Comparison of ENCODE assay signal across 8 cellular contexts in genomic region chr12:54394281-54394719, GRCh38. TPM values are rescaled to one million over a fixed set of nuclear protein-coding genes. Genes with fewer than 3 reads are reported as not detected.
DNase-seq lines count a peak whose midpoint lies in the region; ATAC-seq and TF ChIP-seq lines count a peak whose summit lies in the region.

No MANE protein-coding gene starts in this region.

- DNase-seq in CD14-positive monocyte (ENCODE audit: low spot score) (peak; percentile 72), GM23248 (peak; percentile 72), NCI-H524 treated with DMSO at 0.1 percent for 48 hours (lab: John Stamatoyannopoulos, UW) (peak; percentile 33), left ventricle myocardium inferior (no peak), gastrocnemius medialis (no peak), activated gamma-delta T cell (lab: John Stamatoyannopoulos, UW) (no peak)

- H3K27me3 ChIP-seq in GM23248 (replicated peaks; ENCODE audit: insufficient read depth) (no peaks in the 10 kb centered on the region), left ventricle myocardium inferior (ENCODE audit: low read depth) (no peaks in the 10 kb centered on the region), gastrocnemius medialis (no peaks in the 10 kb centered on the region)

- TF ChIP-seq CTCF in CD14-positive monocyte (IDR thresholded peaks at IDR 0.05) = peak; percentile 84
- TF ChIP-seq CTCF in left ventricle myocardium inferior (IDR thresholded peaks at IDR 0.05; ENCODE audit: borderline replicate concordance) = peak; percentile 81
- peak; percentile 38 to 75 (median 56) for TF ChIP-seq CTCF in gastrocnemius medialis (IDR thresholded peaks at IDR 0.05 in 4 of 5, conservative IDR thresholded peaks at IDR 0.05 in 1 of 5)

- peak; percentile 48 to 68 for ATAC-seq in gastrocnemius medialis
- no peak for ATAC-seq in HG03039 (IDR thresholded peaks at IDR 0.05; ENCODE audit: unreplicated experiment)

- no peak for TF ChIP-seq POLR2A in gastrocnemius medialis (IDR thresholded peaks at IDR 0.05)

- peaks cover 57 to 81% of the 10 kb centered on the region in 2 donors for H3K36me3 Mint-ChIP-seq in CD14-positive monocyte
- peaks cover 12% of the 10 kb centered on the region for H3K36me3 Mint-ChIP-seq in activated naive CD8-positive, alpha-beta T cell

- H3K9me2 ChIP-seq in GM23248 (ENCODE audit: insufficient read depth) = no peaks in the 10 kb centered on the region

- 19 to 20% methylated on average over 4 of the region's 4 CpGs for WGBS in GM23248 (ENCODE audit: low coverage in 1 of 2, low lambda C conversion rate in 2 of 2, missing lambda C conversion rate in 2 of 2), 2 experiments

- H3K9me3 Mint-ChIP-seq in CD14-positive monocyte = peaks cover 0 to 2% (median 0%) of the 10 kb centered on the region in 7 donors
- no peaks in the 10 kb centered on the region for H3K9me3 Mint-ChIP-seq in activated naive CD8-positive, alpha-beta T cell (ENCODE audit: low read depth)

- peak overlapping the region; percentile 21 to 72 for H3K4me3 Mint-ChIP-seq in CD14-positive monocyte
- H3K4me3 Mint-ChIP-seq in activated naive CD8-positive, alpha-beta T cell = no peak overlapping the region

- peaks cover 0 to 2% (median 0%) of the 10 kb centered on the region in 3 donors for H3K27me3 Mint-ChIP-seq in CD14-positive monocyte (ENCODE audit: low read depth in 3 of 3)
- no peaks in the 10 kb centered on the region for H3K27me3 Mint-ChIP-seq in activated naive CD8-positive, alpha-beta T cell

- intact Hi-C loops in CD14-positive monocyte (cut with micrococcal nuclease) (loop anchor here in 1 of 2 donors (5.0 kb wide), 1 partner anchor 103 kb away; the partner anchor contains the start of gene NCKAP1L), left ventricle myocardium inferior (cut with micrococcal nuclease) (no loop called here), gastrocnemius medialis (cut with DNase I; ENCODE audit: low total_unique reads) (no loop called here)

- H3K79me2 ChIP-seq in GM23248 (ENCODE audit: insufficient read depth) = peaks cover 7% of the 10 kb centered on the region

- peak overlapping the region; percentile 8; the same call in 1 of the 2 replicates for H3K27ac ChIP-seq in GM23248
- H3K27ac ChIP-seq in left ventricle myocardium inferior (replicated peaks) = no peak overlapping the region
- H3K27ac ChIP-seq in gastrocnemius medialis = no peak overlapping the region

- H3K4me2 ChIP-seq in GM23248 (ENCODE audit: unreplicated experiment) = no peak overlapping the region

- no peaks in the 10 kb centered on the region for H4K20me1 ChIP-seq in GM23248 (ENCODE audit: insufficient read depth)

- in situ Hi-C loops in GM23248 (cut with MboI) (no loop called here), gastrocnemius medialis (cut with MboI; ENCODE audit: low sequenced_read_pairs in 4 of 4) (no loop called here)

- H3K9ac ChIP-seq in GM23248 = no peak overlapping the region

- no peak overlapping the region for H2AFZ ChIP-seq in GM23248

- H3K4me1 Mint-ChIP-seq in CD14-positive monocyte = peaks cover 53% of the 10 kb centered on the region
- H3K4me1 Mint-ChIP-seq in activated naive CD8-positive, alpha-beta T cell (ENCODE audit: low read depth) = peaks cover 30% of the 10 kb centered on the region

- H3K4me1 ChIP-seq in GM23248 (ENCODE audit: insufficient read depth) (no peaks in the 10 kb centered on the region), left ventricle myocardium inferior (peaks cover 27% of the 10 kb centered on the region), gastrocnemius medialis (peaks cover 3 to 5% of the 10 kb centered on the region in 2 donors)

- peak overlapping the region; percentile 95 to 98 (median 97) for H3K27ac Mint-ChIP-seq in CD14-positive monocyte
- H3K27ac Mint-ChIP-seq in activated naive CD8-positive, alpha-beta T cell = peak overlapping the region; percentile 34

- H3K4me3 ChIP-seq in GM23248 (no peak overlapping the region), left ventricle myocardium inferior (no peak overlapping the region), gastrocnemius medialis (no peak overlapping the region)

- H3K36me3 ChIP-seq in GM23248 (ENCODE audit: low read depth) (peaks cover 52% of the 10 kb centered on the region), left ventricle myocardium inferior (peaks cover 52% of the 10 kb centered on the region), gastrocnemius medialis (peaks cover 0 to 27% of the 10 kb centered on the region in 2 donors)

- H3K9me3 ChIP-seq in GM23248 (ENCODE audit: low read depth) (no peaks in the 10 kb centered on the region), left ventricle myocardium inferior (replicated peaks) (no peaks in the 10 kb centered on the region), gastrocnemius medialis (no peaks in the 10 kb centered on the region)

- H3F3A ChIP-seq in GM23248 (ENCODE audit: insufficient read depth) = peaks cover 64% of the 10 kb centered on the region

RNA-seq across cellular contexts. Expression of gene ZNF385A, which starts 9.8 kb away (rescaled TPM):
- polyA plus RNA-seq in CD14-positive monocyte = 10 to 100 TPM; 53.9 to 78.3 TPM
- 1.6 and 1.8 TPM in 2 replicates for total RNA-seq in GM23248 (2014; rRNA removed; shearing (Covaris generic))
- 2.9 and 3.1 TPM in 2 replicates for polyA plus RNA-seq in GM23248 (2016; fragmentation: Nextera tagmentation; extraction: Ambion mirVana)
- total RNA-seq in left ventricle myocardium inferior = 7.1 TPM
- total RNA-seq in gastrocnemius medialis = 10 to 100 TPM in 3 of 4 donors, 1 to 10 TPM in 1; 3.3 to 21.0 (median 18.3) TPM

RNA-seq across cellular contexts. Expression of gene ITGA5, which starts 24.8 kb away (rescaled TPM):
- 10 to 100 TPM; 85.5 to 99.4 TPM for polyA plus RNA-seq in CD14-positive monocyte
- 496 and 541 TPM in 2 replicates for total RNA-seq in GM23248 (2014; rRNA removed; shearing (Covaris generic))
- 402 and 416 TPM in 2 replicates for polyA plus RNA-seq in GM23248 (2016; fragmentation: Nextera tagmentation; extraction: Ambion mirVana)
- total RNA-seq in left ventricle myocardium inferior = 55.3 TPM
- 10 to 100 TPM; 26.5 to 34.1 (median 30.9) TPM for total RNA-seq in gastrocnemius medialis

RNA-seq across cellular contexts. Expression of gene GPR84, which starts 30.0 kb away (rescaled TPM):
- polyA plus RNA-seq in CD14-positive monocyte (1 to 10 TPM; 2.4 to 5.6 TPM), GM23248 (2016; fragmentation: Nextera tagmentation; extraction: Ambion mirVana) (not detected in 2 replicates)
- not detected in 2 replicates for total RNA-seq in GM23248 (2014; rRNA removed; shearing (Covaris generic))
- total RNA-seq in left ventricle myocardium inferior (not detected), gastrocnemius medialis (under 1 TPM in 2 of 4 donors, not detected in 2; 0.49 to 0.51 TPM)

Comparison
In these comparisons a context has a peak if more than half of its experiments do, and no peak if none do; other contexts are left out.
1. DNase-seq: peak in CD14-positive monocyte (single experiment), GM23248 (single experiment) and NCI-H524 treated with DMSO at 0.1 percent for 48 hours (single experiment); none in left ventricle myocardium inferior (single experiment), gastrocnemius medialis (0 of 2) and activated gamma-delta T cell (single experiment).
2. Peak in every context shown above with its lines, with median percentiles within 50 percentile points of each other: CTCF ChIP-seq.